In genomic region chr1:13222788-13223187, GRCh38 we compare ENCODE assay signal across 5 cellular contexts. TPM values are rescaled to one million over a fixed set of nuclear protein-coding genes. Genes with fewer than 3 reads are reported as not detected.
"Had no signal": no experiment of that assay in that cellular context is flagged by ENCODE, and none has a peak within 500 bp of the region (broad histone marks: within the 10 kb centered on the region; RNA-seq: fewer than 3 reads in every experiment).

No MANE protein-coding gene starts in this region.

RNA-seq across cellular contexts. Expression of gene PRAMEF18, which starts 3.2 kb away (rescaled TPM):
- total RNA-seq: GM23338, H1, H9, HT-29 had no signal
- polyA plus RNA-seq: GM23338, H1, IgD-negative memory B cell had no signal

RNA-seq across cellular contexts. Expression of gene PRAMEF13, which starts 21.6 kb away (rescaled TPM):
- total RNA-seq: GM23338, H1, H9, HT-29 had no signal
- polyA plus RNA-seq: GM23338, H1, IgD-negative memory B cell had no signal

RNA-seq across cellular contexts. Expression of gene PRAMEF5, which starts 31.2 kb away (rescaled TPM):
- total RNA-seq: GM23338, H1, H9, HT-29 had no signal
- polyA plus RNA-seq: GM23338, H1, IgD-negative memory B cell had no signal

RNA-seq across cellular contexts. Expression of gene PRAMEF9, which starts 51.1 kb away (rescaled TPM):
- total RNA-seq: GM23338, H1, H9, HT-29 had no signal
- polyA plus RNA-seq: GM23338, H1, IgD-negative memory B cell had no signal

RNA-seq across cellular contexts. Expression of gene HNRNPCL4, which starts 57.4 kb away (rescaled TPM):
- total RNA-seq: GM23338, H1, H9, HT-29 had no signal
- polyA plus RNA-seq: GM23338, H1, IgD-negative memory B cell had no signal
